ENCODE assay signal across 8 cellular contexts in genomic region chr19:36054119-36054732, GRCh38. TPM values are rescaled to one million over a fixed set of nuclear protein-coding genes. Genes with fewer than 3 reads are reported as not detected.
DNase-seq lines count a peak whose midpoint lies in the region; ATAC-seq and TF ChIP-seq lines count a peak whose summit lies in the region.

TSS of gene THAP8 (minus strand) at chr19:36054285. CDS start at chr19:36054217, 68 bp downstream.

- no peak within 1 kb of the TSS for H3K23ac ChIP-seq in mesendoderm (ENCODE audit: low read length)

- peak within 1 kb of the TSS; percentile 61 for H3K4me3 ChIP-seq in Caco-2 (ENCODE audit: low read depth, low read length)
- H3K4me3 ChIP-seq in endocrine pancreas (ENCODE audit: control insufficient read depth, insufficient read depth, low read length), result peak within 1 kb of the TSS; percentile 81
- peak within 1 kb of the TSS; percentile 76 for H3K4me3 ChIP-seq in mesendoderm (ENCODE audit: low read length)

- H4K8ac ChIP-seq in mesendoderm (ENCODE audit: low read depth, low read length), result no peak within 1 kb of the TSS

- H2BK120ac ChIP-seq in mesendoderm (ENCODE audit: low read depth, low read length), result no peak within 1 kb of the TSS

- H3K79me2 ChIP-seq in mesendoderm (ENCODE audit: control insufficient read depth, insufficient read depth, low read length), result peaks cover 20% of the 10 kb centered on the region

- peaks cover 25% of the 10 kb centered on the region for H3K4me1 Mint-ChIP-seq in Caco-2 (ENCODE audit: low read depth, unreplicated experiment)
- H3K4me1 Mint-ChIP-seq in activated CD8-positive, alpha-beta memory T cell treated with anti-CD3 and anti-CD28 coated beads, Interleukin-2, amount 10 ng/mL, durations not matched to agents 7 days and 5 days, result peaks cover 40% of the 10 kb centered on the region

- ATAC-seq in GM21360 (IDR thresholded peaks at IDR 0.05; ENCODE audit: unreplicated experiment), result peak; percentile 75
- ATAC-seq in activated CD8-positive, alpha-beta memory T cell treated with anti-CD3 and anti-CD28 coated beads, Interleukin-2, amount 10 ng/mL, durations not matched to agents 7 days and 5 days, result peak; percentile 90

- POLR2A ChIA-PET in Caco-2 (lab: Charles Lee), result interaction anchor here (0.5 to 1.7 kb wide), 7 partner anchors 12 to 306 kb away, joined by 3 to 15 read pairs (median 10); partner anchors contain the start of genes ALKBH6, LIN37, POLR2I and SYNE4

- peaks cover 9% of the 10 kb centered on the region for H3K79me1 ChIP-seq in mesendoderm (ENCODE audit: low read length)

- H3K18ac ChIP-seq in mesendoderm (ENCODE audit: low read length), result no peak within 1 kb of the TSS

- H3K56ac ChIP-seq in mesendoderm (ENCODE audit: low read length), result peak within 1 kb of the TSS; percentile 95

- peak in 1 of 2 experiments; percentile 43 for TF ChIP-seq CTCF in Caco-2 (IDR thresholded peaks at IDR 0.05; ENCODE audit: insufficient read depth in 1 of 2, low read depth in 1 of 2, low read length in 1 of 2, severe bottlenecking in 1 of 2, unreplicated experiment in 1 of 2)

- H3K27me3 Mint-ChIP-seq in Caco-2 (ENCODE audit: insufficient read depth, unreplicated experiment), result no peaks in the 10 kb centered on the region
- no peaks in the 10 kb centered on the region for H3K27me3 Mint-ChIP-seq in activated CD8-positive, alpha-beta memory T cell treated with anti-CD3 and anti-CD28 coated beads, Interleukin-2, amount 10 ng/mL, durations not matched to agents 7 days and 5 days

- peak within 1 kb of the TSS; percentile 94 for H3K4me2 ChIP-seq in mesendoderm (ENCODE audit: low read length)

- BruUV-seq in Caco-2 (replicated peaks; lab: Mats Ljungman, UMichigan), result no TSS peak

- H2AK5ac ChIP-seq in mesendoderm (ENCODE audit: low read length), result peak within 1 kb of the TSS; percentile 80

- intact Hi-C loops in Caco-2 (cut with micrococcal nuclease; ENCODE audit: unreplicated experiment), result loop anchor here (1.0 to 5.0 kb wide), 9 partner anchors 12 to 352 kb away; partner anchors contain the start of genes ALKBH6, HSPB6, SDHAF1 and SYNE4

- H3K4ac ChIP-seq in mesendoderm (ENCODE audit: low read depth, low read length), result no peak within 1 kb of the TSS

- H3K9me3 ChIP-seq in Caco-2, result no peaks in the 10 kb centered on the region
- H3K9me3 ChIP-seq in endocrine pancreas (ENCODE audit: control insufficient read depth, low read length), result no peaks in the 10 kb centered on the region

- H3K27ac ChIP-seq in mesendoderm (ENCODE audit: low read depth, low read length), result peak within 1 kb of the TSS; percentile 91

- DNase-seq in Caco-2 (peak; percentile 99 to 100), HT1080 (ENCODE audit: low read depth) (peak; percentile 99), NOMO-1 (lab: John Stamatoyannopoulos, UW; ENCODE audit: unreplicated experiment in 2 of 2) (peak; percentile 98 to 99), mesendoderm (peak; percentile 99)
- peak; percentile 100 for DNase-seq in activated CD8-positive, alpha-beta memory T cell treated with anti-CD3 and anti-CD28 coated beads, Interleukin-2, amount 10 ng/mL, durations not matched to agents 7 days and 5 days
- DNase-seq in stimulated activated CD8-positive, alpha-beta memory T cell treated with anti-CD3 and anti-CD28 coated beads, Interleukin-15, amount 100 ng/mL, for 1 hour (ENCODE audit: low read depth), result peak; percentile 99

- H3K27me3 ChIP-seq in Caco-2 (replicated peaks; ENCODE audit: control insufficient read depth, insufficient read depth, low read length) (no peaks in the 10 kb centered on the region), endocrine pancreas (ENCODE audit: control insufficient read depth, insufficient read depth, low read length) (no peaks in the 10 kb centered on the region), mesendoderm (ENCODE audit: insufficient read depth, low read length, poor library complexity) (no peaks in the 10 kb centered on the region)

- H4K5ac ChIP-seq in mesendoderm (ENCODE audit: low read length), result no peak within 1 kb of the TSS

- H3K36me3 Mint-ChIP-seq in Caco-2 (ENCODE audit: insufficient read depth, unreplicated experiment), result peaks cover 47% of the 10 kb centered on the region
- peaks cover 12% of the 10 kb centered on the region for H3K36me3 Mint-ChIP-seq in activated CD8-positive, alpha-beta memory T cell treated with anti-CD3 and anti-CD28 coated beads, Interleukin-2, amount 10 ng/mL, durations not matched to agents 7 days and 5 days

- no CpG with 5 or more reads among the region's 56 CpGs for WGBS in mesendoderm (ENCODE audit: extremely low coverage, insufficient coverage, low lambda C conversion rate)

- peaks cover 22% of the 10 kb centered on the region; the same call in 1 of the 2 replicates for H3K4me1 ChIP-seq in Caco-2
- H3K4me1 ChIP-seq in endocrine pancreas (ENCODE audit: control insufficient read depth, insufficient read depth, low read length), result no peaks in the 10 kb centered on the region
- peaks cover 8% of the 10 kb centered on the region for H3K4me1 ChIP-seq in mesendoderm (ENCODE audit: control insufficient read depth, low read depth, low read length)

- H3K27ac Mint-ChIP-seq in Caco-2 (ENCODE audit: unreplicated experiment), result peak within 1 kb of the TSS; percentile 82
- H3K27ac Mint-ChIP-seq in activated CD8-positive, alpha-beta memory T cell treated with anti-CD3 and anti-CD28 coated beads, Interleukin-2, amount 10 ng/mL, durations not matched to agents 7 days and 5 days, result peak within 1 kb of the TSS; percentile 98

- no peak within 1 kb of the TSS for H2BK15ac ChIP-seq in mesendoderm (replicated peaks; ENCODE audit: low read depth)

- H3K4me3 Mint-ChIP-seq in Caco-2 (ENCODE audit: unreplicated experiment), result peak within 1 kb of the TSS; percentile 88
- peak within 1 kb of the TSS; percentile 98 for H3K4me3 Mint-ChIP-seq in activated CD8-positive, alpha-beta memory T cell treated with anti-CD3 and anti-CD28 coated beads, Interleukin-2, amount 10 ng/mL, durations not matched to agents 7 days and 5 days

- H3K9ac ChIP-seq in endocrine pancreas (ENCODE audit: control insufficient read depth, insufficient read depth, low read length) (peak within 1 kb of the TSS; percentile 58), mesendoderm (ENCODE audit: low read length) (peak within 1 kb of the TSS; percentile 88)

- peaks cover 1% of the 10 kb centered on the region for H3K36me3 ChIP-seq in Caco-2 (ENCODE audit: control insufficient read depth, insufficient read depth, low read length)
- no peaks in the 10 kb centered on the region for H3K36me3 ChIP-seq in endocrine pancreas (ENCODE audit: control insufficient read depth, insufficient read depth, low read length)
- no peaks in the 10 kb centered on the region for H3K36me3 ChIP-seq in mesendoderm (ENCODE audit: control insufficient read depth, insufficient read depth, low read length)

- CTCF ChIA-PET in Caco-2 (lab: Charles Lee), result interaction anchor here (0.8 to 1.1 kb wide), 4 partner anchors 40 to 74 kb away, joined by 3 to 6 read pairs (median 5); partner anchors contain the start of genes ALKBH6 and SYNE4
- CTCF ChIA-PET in activated CD8-positive, alpha-beta memory T cell treated with anti-CD3 and anti-CD28 coated beads, Interleukin-2, amount 10 ng/mL, durations not matched to agents 7 days and 5 days (lab: Charles Lee), result interaction anchor here (0.8 to 2.2 kb wide), 8 partner anchors 25 to 406 kb away, joined by 3 to 5 read pairs (median 4); partner anchors contain the start of gene COX6B1

- H2BK5ac ChIP-seq in mesendoderm (ENCODE audit: low read length), result peak within 1 kb of the TSS; percentile 56

- no peaks in the 10 kb centered on the region for H3K9me3 Mint-ChIP-seq in Caco-2 (ENCODE audit: unreplicated experiment)
- H3K9me3 Mint-ChIP-seq in activated CD8-positive, alpha-beta memory T cell treated with anti-CD3 and anti-CD28 coated beads, Interleukin-2, amount 10 ng/mL, durations not matched to agents 7 days and 5 days (ENCODE audit: low read depth), result no peaks in the 10 kb centered on the region

RNA-seq across cellular contexts. Expression of gene THAP8, which starts in this region (rescaled TPM):
- total RNA-seq in Caco-2 (2022), result 7.6 and 8.8 TPM in 2 replicates
- total RNA-seq in HT1080 (2014; rRNA removed; shearing (Covaris generic)), result 2.4 and 2.6 TPM in 2 replicates
- 2.0 and 3.1 TPM in 2 replicates for polyA plus RNA-seq in HT1080 (2015; cell fraction: cytosol; rRNA removed)
- polyA plus RNA-seq in HT1080 (2015; cell fraction: nucleus; rRNA removed), result 2.0 and 3.3 TPM in 2 replicates
- total RNA-seq in activated CD8-positive, alpha-beta memory T cell treated with anti-CD3 and anti-CD28 coated beads, Interleukin-2, amount 10 ng/mL, durations not matched to agents 7 days and 5 days, result 1 to 10 TPM; 2.4 to 4.2 TPM
- polyA plus RNA-seq in mesendoderm (2013, experiment 1 of 2), result 2.2 TPM
- 2.1 TPM for polyA plus RNA-seq in mesendoderm (2013, experiment 2 of 2)

Comparison
In these comparisons a context has a peak if more than half of its experiments do, and no peak if none do; other contexts are left out.
1. Peak in every context shown above with its lines: DNase-seq, ATAC-seq, H3K4me3 ChIP-seq and H3K27ac ChIP-seq.